Comparison of ENCODE assay signal across 8 cellular contexts in genomic region chr13:99496322-99497142, GRCh38. TPM values are rescaled to one million over a fixed set of nuclear protein-coding genes. Genes with fewer than 3 reads are reported as not detected.
DNase-seq lines count a peak whose midpoint lies in the region; ATAC-seq lines count a peak whose summit lies in the region.

No MANE protein-coding gene starts in this region.

- no peaks in the 10 kb centered on the region for H3K4me1 ChIP-seq in esophagus (ENCODE audit: control insufficient read depth in 2 of 2, insufficient read depth in 2 of 2, low read length in 1 of 2)

- no peaks in the 10 kb centered on the region for H3K9me3 ChIP-seq in esophagus (ENCODE audit: control insufficient read depth in 2 of 2, insufficient read depth in 1 of 2, low read depth in 1 of 2, low read length in 1 of 2)

- DNase-seq in COR-L47 (lab: John Stamatoyannopoulos, UW) (peak; percentile 84), M059J (ENCODE audit: low read depth) (peak; percentile 97), occipital lobe (lab: John Stamatoyannopoulos, UW) (peak; percentile 18), islet precursor cell (no peak)
- peak; percentile 56 to 68 for DNase-seq in activated CD4-positive, alpha-beta T cell treated with anti-CD3 and anti-CD28 coated beads, Interleukin-2, amount 50 U/mL, for 48 hours

- H3K27me3 ChIP-seq in esophagus (ENCODE audit: control insufficient read depth in 1 of 2, insufficient read depth in 2 of 2, low read length in 2 of 2) = no peaks in the 10 kb centered on the region

- H3K4me3 ChIP-seq in esophagus (ENCODE audit: low read depth in 1 of 2, low read length in 2 of 2) = peak overlapping the region; percentile 7 to 47

- 50 to 60% methylated on average over 10 of the region's 10 CpGs for WGBS in esophagus, 2 donors

- H3K36me3 ChIP-seq in esophagus (ENCODE audit: control insufficient read depth in 2 of 2, insufficient read depth in 2 of 2, low read length in 1 of 2) = no peaks in the 10 kb centered on the region

- ATAC-seq in GM21723 (IDR thresholded peaks at IDR 0.05; ENCODE audit: unreplicated experiment) (peak; percentile 34), HG02938 (IDR thresholded peaks at IDR 0.05; ENCODE audit: unreplicated experiment) (no peak)

- peak overlapping the region; percentile 46 to 73 for H3K27ac ChIP-seq in esophagus (ENCODE audit: low read depth in 2 of 2, low read length in 1 of 2)

RNA-seq across cellular contexts. Expression of gene TM9SF2, which starts 4.7 kb away (rescaled TPM):
- 172 and 215 TPM in 2 replicates for total RNA-seq in M059J (2014; rRNA removed; shearing (Covaris generic))
- polyA plus RNA-seq in esophagus = 10 to 100 TPM; 26.3 to 48.0 TPM
- 129 TPM for total RNA-seq in occipital lobe
